ENCODE assay signal across 20 cellular contexts in genomic region chr6:104574135-104574750, GRCh38.
"Had no signal": no experiment of that assay in that cellular context is flagged by ENCODE, and none has a peak within 500 bp of the region (broad histone marks: within the 10 kb centered on the region; RNA-seq: fewer than 3 reads in every experiment).

No MANE protein-coding gene starts in this region.

- H3K27ac ChIP-seq: RWPE1 had no signal

- H3K9ac ChIP-seq: SK-N-SH had no signal

- DNase-seq: KBM-7, MV-4-11, NCI-H1048, NCI-H1105, NCI-H1436 treated with DMSO at 0.1 percent for 48 hours, NCI-H1694, NCI-H1930, NCI-H2081, NCI-H2107, NCI-H446, NCI-H510A, NCI-H524 treated with DMSO at 0.1 percent for 48 hours, NCI-H69, NCI-H774, PC-3, SHP77, SK-N-SH, SW 1271 had no signal

- ATAC-seq: Panc1, PC-3 had no signal

- H3K9me3 ChIP-seq: SK-N-SH had no signal

- H3K9me2 ChIP-seq: SK-N-SH had no signal

- H3K4me2 ChIP-seq: SK-N-SH had no signal
